In genomic region chr6:37552267-37552666, GRCh38 we compare ENCODE assay signal across 25 cellular contexts.
"Had no signal": no experiment of that assay in that cellular context is flagged by ENCODE, and none has a peak within 500 bp of the region (broad histone marks: within the 10 kb centered on the region; RNA-seq: fewer than 3 reads in every experiment).

No MANE protein-coding gene starts in this region.

- H3K27ac Mint-ChIP-seq: activated CD4-positive, alpha-beta T cell treated with anti-CD3 and anti-CD28 coated beads, Interleukin-2, amount 10 ng/mL, durations not matched to agents 7 days and 5 days; activated CD8-positive, alpha-beta T cell treated with anti-CD3 and anti-CD28 coated beads, Interleukin-2, amount 10 ng/mL, durations not matched to agents 7 days and 5 days; activated naive CD8-positive, alpha-beta T cell treated with anti-CD3 and anti-CD28 coated beads, Interleukin-2, amount 10 ng/mL, durations not matched to agents 7 days and 5 days; activated T-helper 2 cell treated with anti-CD3 and anti-CD28 coated beads, Interferon-gamma antibody, Interleukin-2, Interleukin-4, amounts not matched to agents 10 μg/mL and 5 μg/mL and 100 μg/mL, durations not matched to agents 14 hours and 24 hours and 36 hours; endodermal cell; nephron; progenitor cell of endocrine pancreas; stimulated activated naive CD8-positive, alpha-beta T cell treated with anti-CD3 and anti-CD28 coated beads, Interleukin-15, amount 100 ng/mL, for 72 hours; T-helper 2 cell treated with Interferon-gamma antibody and Interleukin-4, amounts not matched to agents 5 μg/mL and 100 μg/mL, for 36 hours had no signal

- FAIRE-seq: keratinocyte had no signal

- H3K36me3 ChIP-seq: colonic mucosa, lower lobe of right lung, suprapubic skin, transverse colon, vagina had no signal

- H3K36me3 Mint-ChIP-seq: activated naive CD8-positive, alpha-beta T cell treated with anti-CD3 and anti-CD28 coated beads, Interleukin-2, amount 10 ng/mL, durations not matched to agents 7 days and 5 days had no signal

- H3K9me3 Mint-ChIP-seq: activated CD4-positive, alpha-beta T cell treated with anti-CD3 and anti-CD28 coated beads, Interleukin-2, amount 10 ng/mL, durations not matched to agents 7 days and 5 days; activated naive CD8-positive, alpha-beta T cell treated with anti-CD3 and anti-CD28 coated beads, Interleukin-2, amount 10 ng/mL, durations not matched to agents 7 days and 5 days; activated T-cell treated with anti-CD3 and anti-CD28 coated beads, Interleukin-2, amount 50 U/mL, for 24 hours; activated T-helper 2 cell treated with anti-CD3 and anti-CD28 coated beads, Interferon-gamma antibody, Interleukin-2, Interleukin-4, amounts not matched to agents 10 μg/mL and 5 μg/mL and 100 μg/mL, durations not matched to agents 14 hours and 24 hours and 36 hours; central memory CD8-positive, alpha-beta T cell; endodermal cell; nephron; stimulated activated naive CD8-positive, alpha-beta T cell treated with anti-CD3 and anti-CD28 coated beads, Interleukin-15, amount 100 ng/mL, for 72 hours; T-helper 2 cell treated with Interferon-gamma antibody and Interleukin-4, amounts not matched to agents 5 μg/mL and 100 μg/mL, for 36 hours had no signal

- H3K4me3 Mint-ChIP-seq: activated CD4-positive, alpha-beta T cell treated with anti-CD3 and anti-CD28 coated beads, Interleukin-2, amount 10 ng/mL, durations not matched to agents 7 days and 5 days; activated CD8-positive, alpha-beta T cell treated with anti-CD3 and anti-CD28 coated beads, Interleukin-2, amount 10 ng/mL, durations not matched to agents 7 days and 5 days; activated naive CD8-positive, alpha-beta T cell treated with anti-CD3 and anti-CD28 coated beads, Interleukin-2, amount 10 ng/mL, durations not matched to agents 7 days and 5 days; activated T-cell treated with anti-CD3 and anti-CD28 coated beads, Interleukin-2, amount 50 U/mL, for 24 hours; central memory CD8-positive, alpha-beta T cell; endodermal cell; nephron; stimulated activated naive CD8-positive, alpha-beta T cell treated with anti-CD3 and anti-CD28 coated beads, Interleukin-15, amount 100 ng/mL, for 72 hours; T-helper 2 cell treated with Interferon-gamma antibody and Interleukin-4, amounts not matched to agents 5 μg/mL and 100 μg/mL, for 36 hours had no signal

- H3K4me3 ChIP-seq: body of pancreas, colonic mucosa, lower lobe of right lung, suprapubic skin, transverse colon, vagina had no signal

- H3K27ac ChIP-seq: body of pancreas, colonic mucosa, lower lobe of right lung, suprapubic skin, transverse colon, vagina had no signal

- H3K27me3 Mint-ChIP-seq: activated naive CD8-positive, alpha-beta T cell treated with anti-CD3 and anti-CD28 coated beads, Interleukin-2, amount 10 ng/mL, durations not matched to agents 7 days and 5 days; activated T-cell treated with anti-CD3 and anti-CD28 coated beads, Interleukin-2, amount 50 U/mL, for 24 hours; central memory CD8-positive, alpha-beta T cell had no signal

- ATAC-seq: activated CD8-positive, alpha-beta T cell treated with anti-CD3 and anti-CD28 coated beads, Interleukin-2, amount 10 ng/mL, durations not matched to agents 7 days and 5 days; body of pancreas; lower lobe of right lung; stimulated activated naive CD8-positive, alpha-beta T cell treated with anti-CD3 and anti-CD28 coated beads, Interleukin-15, amount 100 ng/mL, for 72 hours had no signal

- H3K27me3 ChIP-seq: body of pancreas, colonic mucosa, vagina had no signal

- H3K9me3 ChIP-seq: body of pancreas, colonic mucosa, lower lobe of right lung, suprapubic skin, transverse colon, vagina had no signal

- H3K4me1 ChIP-seq: body of pancreas, colonic mucosa, lower lobe of right lung, transverse colon had no signal

- DNase-seq: activated CD4-positive, alpha-beta T cell treated with anti-CD3 and anti-CD28 coated beads, Interleukin-2, amount 10 ng/mL, durations not matched to agents 7 days and 5 days; activated CD4-positive, CD25-positive, alpha-beta regulatory T cell; activated CD8-positive, alpha-beta T cell treated with anti-CD3 and anti-CD28 coated beads, Interleukin-2, amount 10 ng/mL, durations not matched to agents 7 days and 5 days; activated naive CD4-positive, alpha-beta T cell treated with Interleukin-2 at 50 U/mL for 16 hours; activated naive CD8-positive, alpha-beta T cell treated with anti-CD3 and anti-CD28 coated beads, Interleukin-2, amount 10 ng/mL, durations not matched to agents 7 days and 5 days; activated T-cell treated with anti-CD3 and anti-CD28 coated beads, Interleukin-2, amount 50 U/mL, for 24 hours; amygdala; body of pancreas; colonic mucosa; endodermal cell; foreskin melanocyte; lower lobe of right lung; stimulated activated CD4-positive, alpha-beta T cell treated with anti-CD3 and anti-CD28 coated beads, Interleukin-12 subunit alpha, Interleukin-12 subunit beta, amount 100 ng/mL, for 4 hours; stimulated activated CD4-positive, alpha-beta T cell treated with anti-CD3 and anti-CD28 coated beads, Interleukin-1b, Interleukin-23, amount 100 ng/mL, for 48 hours; stimulated activated CD8-positive, alpha-beta memory T cell treated with anti-CD3 and anti-CD28 coated beads, Interleukin-4, amount 100 ng/mL, for 48 hours; stimulated activated naive CD8-positive, alpha-beta T cell treated with anti-CD3 and anti-CD28 coated beads, Interleukin-15, amount 100 ng/mL, for 72 hours; transverse colon had no signal
